In genomic region chr1:67173988-67174387, GRCh38 we compare ENCODE assay signal across 16 cellular contexts. TPM values are rescaled to one million over a fixed set of nuclear protein-coding genes. Genes with fewer than 3 reads are reported as not detected.
DNase-seq lines count a peak whose midpoint lies in the region; ATAC-seq and TF ChIP-seq lines count a peak whose summit lies in the region.
"Had no signal": no experiment of that assay in that cellular context is flagged by ENCODE, and none has a peak within 500 bp of the region (broad histone marks: within the 10 kb centered on the region; RNA-seq: fewer than 3 reads in every experiment).

No MANE protein-coding gene starts in this region.

- peak overlapping the region; percentile 80 for H3K27ac Mint-ChIP-seq in activated T-cell treated with anti-CD3 and anti-CD28 coated beads, Interleukin-2, amount 50 U/mL, for 72 hours
- peak overlapping the region; percentile 79 for H3K27ac Mint-ChIP-seq in stimulated activated naive CD8-positive, alpha-beta T cell treated with anti-CD3 and anti-CD28 coated beads, Interleukin-15, Interleukin-2, amounts not matched to agents 100 ng/mL and 50 ng/mL, for 24 hours
- peak overlapping the region in 1 of 2 donors; percentile 94 for H3K27ac Mint-ChIP-seq in stimulated activated naive CD8-positive, alpha-beta T cell treated with anti-CD3 and anti-CD28 coated beads, Interleukin-15, amount 100 ng/mL, for 72 hours
- H3K27ac Mint-ChIP-seq in activated T-helper 1 cell treated with anti-CD3 and anti-CD28 coated beads, Interleukin-12 subunit alpha, Interleukin-12 subunit beta, Interleukin-2, Interleukin-4 antibody, amounts not matched to agents 30 ng/mL and 10 ng/mL and 1 ng/mL, durations not matched to agents 14 hours and 24 hours and 36 hours = peak overlapping the region; percentile 83
- no peak overlapping the region for H3K27ac Mint-ChIP-seq in glutamatergic neuron (ENCODE audit: unreplicated experiment)
- H3K27ac Mint-ChIP-seq: CD14-positive monocyte; CD8-positive, alpha-beta T cell had no signal

- peaks cover 10 to 13% of the 10 kb centered on the region in 2 donors for H3K36me3 Mint-ChIP-seq in activated T-cell treated with anti-CD3 and anti-CD28 coated beads, Interleukin-2, amount 50 U/mL, for 72 hours (ENCODE audit: insufficient read depth in 2 of 2)
- peaks cover 12% of the 10 kb centered on the region for H3K36me3 Mint-ChIP-seq in stimulated activated naive CD8-positive, alpha-beta T cell treated with anti-CD3 and anti-CD28 coated beads, Interleukin-15, Interleukin-2, amounts not matched to agents 100 ng/mL and 50 ng/mL, for 24 hours (ENCODE audit: low read depth)
- peaks cover 37% of the 10 kb centered on the region for H3K36me3 Mint-ChIP-seq in activated T-helper 1 cell treated with anti-CD3 and anti-CD28 coated beads, Interleukin-12 subunit alpha, Interleukin-12 subunit beta, Interleukin-2, Interleukin-4 antibody, amounts not matched to agents 30 ng/mL and 10 ng/mL and 1 ng/mL, durations not matched to agents 14 hours and 24 hours and 36 hours (ENCODE audit: low read depth)
- H3K36me3 Mint-ChIP-seq in glutamatergic neuron (ENCODE audit: unreplicated experiment) = no peaks in the 10 kb centered on the region
- H3K36me3 Mint-ChIP-seq: CD14-positive monocyte; CD8-positive, alpha-beta T cell had no signal

- ATAC-seq in activated T-cell treated with anti-CD3 and anti-CD28 coated beads, Interleukin-2, amount 50 U/mL, for 72 hours (replicated peaks in 1 of 2) = no peak
- ATAC-seq in stimulated activated naive CD8-positive, alpha-beta T cell treated with anti-CD3 and anti-CD28 coated beads, Interleukin-15, amount 100 ng/mL, for 72 hours = no peak
- ATAC-seq: CD8-positive, alpha-beta T cell had no signal

- peaks cover 67% of the 10 kb centered on the region for H3K4me1 Mint-ChIP-seq in activated T-cell treated with anti-CD3 and anti-CD28 coated beads, Interleukin-2, amount 50 U/mL, for 72 hours (ENCODE audit: low read depth)
- peaks cover 71% of the 10 kb centered on the region for H3K4me1 Mint-ChIP-seq in stimulated activated naive CD8-positive, alpha-beta T cell treated with anti-CD3 and anti-CD28 coated beads, Interleukin-15, Interleukin-2, amounts not matched to agents 100 ng/mL and 50 ng/mL, for 24 hours (ENCODE audit: low read depth)
- H3K4me1 Mint-ChIP-seq in stimulated activated naive CD8-positive, alpha-beta T cell treated with anti-CD3 and anti-CD28 coated beads, Interleukin-15, amount 100 ng/mL, for 72 hours = peaks cover 57% of the 10 kb centered on the region
- H3K4me1 Mint-ChIP-seq in activated T-helper 1 cell treated with anti-CD3 and anti-CD28 coated beads, Interleukin-12 subunit alpha, Interleukin-12 subunit beta, Interleukin-2, Interleukin-4 antibody, amounts not matched to agents 30 ng/mL and 10 ng/mL and 1 ng/mL, durations not matched to agents 14 hours and 24 hours and 36 hours (ENCODE audit: low read depth) = peaks cover 69% of the 10 kb centered on the region
- H3K4me1 Mint-ChIP-seq in glutamatergic neuron (ENCODE audit: low read depth, unreplicated experiment) = no peaks in the 10 kb centered on the region
- H3K4me1 Mint-ChIP-seq: CD14-positive monocyte had no signal

- no peak for TF ChIP-seq CTCF in glutamatergic neuron (IDR thresholded peaks at IDR 0.05; ENCODE audit: partially characterized antibody, unreplicated experiment)

- no peaks in the 10 kb centered on the region for H3K27me3 Mint-ChIP-seq in activated T-cell treated with anti-CD3 and anti-CD28 coated beads, Interleukin-2, amount 50 U/mL, for 72 hours (ENCODE audit: low read depth)
- H3K27me3 Mint-ChIP-seq in stimulated activated naive CD8-positive, alpha-beta T cell treated with anti-CD3 and anti-CD28 coated beads, Interleukin-15, Interleukin-2, amounts not matched to agents 100 ng/mL and 50 ng/mL, for 24 hours = no peaks in the 10 kb centered on the region
- no peaks in the 10 kb centered on the region for H3K27me3 Mint-ChIP-seq in stimulated activated naive CD8-positive, alpha-beta T cell treated with anti-CD3 and anti-CD28 coated beads, Interleukin-15, amount 100 ng/mL, for 72 hours
- H3K27me3 Mint-ChIP-seq in activated T-helper 1 cell treated with anti-CD3 and anti-CD28 coated beads, Interleukin-12 subunit alpha, Interleukin-12 subunit beta, Interleukin-2, Interleukin-4 antibody, amounts not matched to agents 30 ng/mL and 10 ng/mL and 1 ng/mL, durations not matched to agents 14 hours and 24 hours and 36 hours (ENCODE audit: insufficient read depth) = no peaks in the 10 kb centered on the region
- no peaks in the 10 kb centered on the region for H3K27me3 Mint-ChIP-seq in glutamatergic neuron (ENCODE audit: unreplicated experiment)

- peaks cover 5 to 8% of the 10 kb centered on the region in 2 donors for H3K9me3 Mint-ChIP-seq in activated T-cell treated with anti-CD3 and anti-CD28 coated beads, Interleukin-2, amount 50 U/mL, for 72 hours
- peaks cover 4% of the 10 kb centered on the region for H3K9me3 Mint-ChIP-seq in stimulated activated naive CD8-positive, alpha-beta T cell treated with anti-CD3 and anti-CD28 coated beads, Interleukin-15, Interleukin-2, amounts not matched to agents 100 ng/mL and 50 ng/mL, for 24 hours
- H3K9me3 Mint-ChIP-seq in stimulated activated naive CD8-positive, alpha-beta T cell treated with anti-CD3 and anti-CD28 coated beads, Interleukin-15, amount 100 ng/mL, for 72 hours = peaks cover 0 to 9% of the 10 kb centered on the region in 2 donors
- H3K9me3 Mint-ChIP-seq in activated T-helper 1 cell treated with anti-CD3 and anti-CD28 coated beads, Interleukin-12 subunit alpha, Interleukin-12 subunit beta, Interleukin-2, Interleukin-4 antibody, amounts not matched to agents 30 ng/mL and 10 ng/mL and 1 ng/mL, durations not matched to agents 14 hours and 24 hours and 36 hours = peaks cover 14% of the 10 kb centered on the region
- H3K9me3 Mint-ChIP-seq in glutamatergic neuron (ENCODE audit: unreplicated experiment) = no peaks in the 10 kb centered on the region
- H3K9me3 Mint-ChIP-seq: CD8-positive, alpha-beta T cell had no signal

- no peak for DNase-seq in activated T-cell treated with anti-CD3 and anti-CD28 coated beads, Interleukin-2, amount 50 U/mL, for 72 hours
- no peak for DNase-seq in activated T-cell treated with anti-CD3 and anti-CD28 coated beads for 4 hours
- DNase-seq in stimulated activated naive CD8-positive, alpha-beta T cell treated with anti-CD3 and anti-CD28 coated beads, Interleukin-15, amount 100 ng/mL, for 72 hours = no peak
- no peak for DNase-seq in activated T-helper 1 cell treated with anti-CD3 and anti-CD28 coated beads, Interleukin-12 subunit alpha, Interleukin-12 subunit beta, Interleukin-2, Interleukin-4 antibody, amounts not matched to agents 30 ng/mL and 10 ng/mL and 1 ng/mL, durations not matched to agents 14 hours and 24 hours and 36 hours (ENCODE audit: low spot score)
- DNase-seq in NCI-H524 (lab: John Stamatoyannopoulos, UW) = no peak
- no peak for DNase-seq in glutamatergic neuron
- DNase-seq: CD8-positive, alpha-beta T cell; COR-L47; DMS153; DND-41; GDM1 had no signal

- intact Hi-C loops in activated T-helper 1 cell treated with anti-CD3 and anti-CD28 coated beads, Interleukin-12 subunit alpha, Interleukin-12 subunit beta, Interleukin-2, Interleukin-4 antibody, amounts not matched to agents 30 ng/mL and 10 ng/mL and 1 ng/mL, durations not matched to agents 14 hours and 24 hours and 36 hours (cut with micrococcal nuclease) = loop anchor here (1.0 to 10.0 kb wide), 10 partner anchors 8 to 1779 kb away; partner anchors contain the start of genes IL23R and SERBP1

- H3K4me3 Mint-ChIP-seq in activated T-cell treated with anti-CD3 and anti-CD28 coated beads, Interleukin-2, amount 50 U/mL, for 72 hours = peak overlapping the region in 1 of 2 donors; percentile 64
- H3K4me3 Mint-ChIP-seq in stimulated activated naive CD8-positive, alpha-beta T cell treated with anti-CD3 and anti-CD28 coated beads, Interleukin-15, Interleukin-2, amounts not matched to agents 100 ng/mL and 50 ng/mL, for 24 hours = no peak overlapping the region
- H3K4me3 Mint-ChIP-seq in stimulated activated naive CD8-positive, alpha-beta T cell treated with anti-CD3 and anti-CD28 coated beads, Interleukin-15, amount 100 ng/mL, for 72 hours = peak overlapping the region in 1 of 2 donors; percentile 89
- no peak overlapping the region for H3K4me3 Mint-ChIP-seq in activated T-helper 1 cell treated with anti-CD3 and anti-CD28 coated beads, Interleukin-12 subunit alpha, Interleukin-12 subunit beta, Interleukin-2, Interleukin-4 antibody, amounts not matched to agents 30 ng/mL and 10 ng/mL and 1 ng/mL, durations not matched to agents 14 hours and 24 hours and 36 hours
- no peak overlapping the region for H3K4me3 Mint-ChIP-seq in glutamatergic neuron (ENCODE audit: unreplicated experiment)
- H3K4me3 Mint-ChIP-seq: CD14-positive monocyte; CD8-positive, alpha-beta T cell had no signal

RNA-seq across cellular contexts. Expression of gene IL23R, which starts 7.7 kb away (rescaled TPM):
- total RNA-seq in activated T-cell treated with anti-CD3 and anti-CD28 coated beads, Interleukin-2, amount 50 U/mL, for 72 hours = 1 to 10 TPM; 3.0 to 8.0 TPM
- total RNA-seq in activated T-helper 1 cell treated with anti-CD3 and anti-CD28 coated beads, Interleukin-12 subunit alpha, Interleukin-12 subunit beta, Interleukin-2, Interleukin-4 antibody, amounts not matched to agents 30 ng/mL and 10 ng/mL and 1 ng/mL, durations not matched to agents 14 hours and 24 hours and 36 hours = 13.3 and 14.1 TPM in 2 replicates
- total RNA-seq in glutamatergic neuron (ENCODE audit: unreplicated experiment) = not detected
- total RNA-seq: A673, H1, HT-29 had no signal

RNA-seq across cellular contexts. Expression of gene C1orf141, which starts 39.2 kb away (rescaled TPM):
- total RNA-seq in activated T-cell treated with anti-CD3 and anti-CD28 coated beads, Interleukin-2, amount 50 U/mL, for 72 hours = under 1 TPM; 0.17 to 0.25 TPM
- total RNA-seq in activated T-helper 1 cell treated with anti-CD3 and anti-CD28 coated beads, Interleukin-12 subunit alpha, Interleukin-12 subunit beta, Interleukin-2, Interleukin-4 antibody, amounts not matched to agents 30 ng/mL and 10 ng/mL and 1 ng/mL, durations not matched to agents 14 hours and 24 hours and 36 hours = not detected in 2 replicates
- not detected for total RNA-seq in glutamatergic neuron (ENCODE audit: unreplicated experiment)
- total RNA-seq: A673; CD8-positive, alpha-beta T cell; H1; HT-29 had no signal
